Comparison of ENCODE assay signal across 18 cellular contexts in genomic region chr4:14632041-14632440, GRCh38.
"Had no signal": no experiment of that assay in that cellular context is flagged by ENCODE, and none has a peak within 500 bp of the region (broad histone marks: within the 10 kb centered on the region; RNA-seq: fewer than 3 reads in every experiment).

No MANE protein-coding gene starts in this region.

- H3K9me3 ChIP-seq: SJSA1 had no signal

- H3K27ac ChIP-seq: SJSA1 had no signal

- H3K36me3 ChIP-seq: SJSA1 had no signal

- H3K4me3 ChIP-seq: SJSA1 had no signal

- H3K27me3 ChIP-seq: SJSA1 had no signal

- H3K4me1 ChIP-seq: SJSA1 had no signal

- DNase-seq: KBM-7, MV-4-11, NCI-H1048, NCI-H1105, NCI-H1417, NCI-H1436 treated with DMSO at 0.1 percent for 48 hours, NCI-H1694, NCI-H187 treated with DMSO at 0.1 percent for 48 hours, NCI-H2029 treated with DMSO at 0.1 percent for 48 hours, NCI-H2171 treated with DMSO at 0.1 percent for 48 hours, NCI-H345, NCI-H524, NCI-H69, NCI-H774, Right ventricle myocardium superior, RPMI8226, SIG-M5 had no signal
